ENCODE assay signal across 30 cellular contexts in the genomic region with DNA sequence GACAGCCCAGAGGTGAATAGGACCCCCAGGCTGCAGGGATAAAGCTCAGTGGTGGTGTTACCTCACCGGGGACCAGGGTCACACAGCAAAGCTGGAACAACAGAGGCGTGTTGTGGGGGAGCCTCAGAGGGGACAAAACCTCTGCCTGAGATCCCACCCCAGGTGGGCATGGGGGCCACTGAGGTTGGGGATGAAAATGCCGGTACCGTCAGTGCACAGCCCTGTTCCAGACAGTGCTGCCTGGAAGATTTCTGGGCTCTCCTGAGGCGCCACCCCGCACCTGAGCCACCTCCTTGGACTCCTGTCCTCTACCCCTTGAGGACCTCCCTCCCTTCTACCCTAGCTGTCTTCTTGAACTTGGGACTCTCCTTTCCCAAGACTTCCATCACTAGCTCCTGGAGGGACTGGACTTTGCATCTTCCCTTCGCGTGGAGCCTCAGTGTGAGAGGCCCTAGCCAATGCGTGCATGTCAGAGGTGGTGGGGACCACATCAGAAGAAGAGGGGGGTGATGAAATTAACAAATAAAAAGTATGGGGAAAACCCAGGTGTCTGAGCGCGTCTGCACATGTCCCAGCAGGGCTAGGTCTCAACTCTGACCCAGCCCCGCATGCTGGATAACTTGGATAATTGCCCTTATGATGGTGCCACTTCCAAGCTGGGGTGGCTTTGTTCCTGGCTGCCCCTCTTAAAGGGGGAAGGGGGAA. TPM values are rescaled to one million over a fixed set of nuclear protein-coding genes. Genes with fewer than 3 reads are reported as not detected.
DNase-seq lines count a peak whose midpoint lies in the region; ATAC-seq, FAIRE-seq and TF ChIP-seq lines count a peak whose summit lies in the region.
"Had no signal": no experiment of that assay in that cellular context is flagged by ENCODE, and none has a peak within 500 bp of the region (broad histone marks: within the 10 kb centered on the region; RNA-seq: fewer than 3 reads in every experiment).

No MANE protein-coding gene starts in this region.

- no peak for DNase-seq in activated CD4-positive, CD25-positive, alpha-beta regulatory T cell (lab: John Stamatoyannopoulos, UW)
- DNase-seq in HCT116 (ENCODE audit: low read depth, low spot score) (no peak), bronchial epithelial cell (ENCODE audit: low read depth) (peak; percentile 21), neuronal stem cell (ENCODE audit: low spot score) (no peak), DMS114 treated with DMSO at 0.1 percent for 48 hours (lab: John Stamatoyannopoulos, UW; ENCODE audit: unreplicated experiment) (no peak), NOMO-1 treated with dmso at 0.1 percent for 144 hours (lab: John Stamatoyannopoulos, UW; ENCODE audit: unreplicated experiment) (no peak)
- DNase-seq: activated CD4-positive, alpha-beta T cell treated with anti-CD3 and anti-CD28 coated beads for 48 hours; activated CD8-positive, alpha-beta memory T cell treated with anti-CD3 and anti-CD28 coated beads, Interleukin-2, amount 10 ng/mL, durations not matched to agents 7 days and 5 days; DMS79; effector memory CD8-positive, alpha-beta T cell; esophagus squamous epithelium; GOT3; hippocampal formation; left ventricle myocardium inferior; NCI-H1417 treated with DMSO at 0.1 percent for 48 hours; NCI-H2081 treated with DMSO at 0.1 percent for 48 hours; NCI-H510A treated with DMSO at 0.1 percent for 48 hours; sigmoid colon; upper lobe of right lung had no signal

- H2AK5ac ChIP-seq in neuronal stem cell (ENCODE audit: low read depth, low read length): no peak overlapping the region

- no peak overlapping the region for H3K27ac ChIP-seq in HCT116 (ENCODE audit: low read depth, low read length)
- H3K27ac ChIP-seq in neuronal stem cell (replicated peaks; ENCODE audit: low read length): no peak overlapping the region
- H3K27ac ChIP-seq: coronary artery, esophagus squamous epithelium, KMS-11, left ventricle myocardium inferior, sigmoid colon, SJSA1, upper lobe of right lung had no signal

- H2AFZ ChIP-seq in HCT116 (ENCODE audit: low read depth, low read length, poor library complexity, severe bottlenecking) (no peak overlapping the region), neuronal stem cell (ENCODE audit: low read length) (no peak overlapping the region)

- H3K9me3 ChIP-seq in HCT116 (ENCODE audit: control insufficient read depth in 1 of 2, insufficient read depth in 1 of 2, low read depth in 1 of 2, low read length in 2 of 2) (no peaks in the 10 kb centered on the region), neuronal stem cell (replicated peaks in 1 of 2; ENCODE audit: control insufficient read depth in 2 of 2, insufficient read depth in 1 of 2, low read depth in 1 of 2, low read length in 2 of 2) (peaks cover 2 to 9% of the 10 kb centered on the region in 2 donors)
- H3K9me3 ChIP-seq: esophagus squamous epithelium, left ventricle myocardium inferior, sigmoid colon, SJSA1, upper lobe of right lung had no signal

- no peak overlapping the region for H4K91ac ChIP-seq in neuronal stem cell (ENCODE audit: low read depth, low read length, poor library complexity)

- POLR2A ChIA-PET in HCT116 (lab: Charles Lee): no interaction called here

- peak overlapping the region; percentile 6 for H2BK5ac ChIP-seq in neuronal stem cell (ENCODE audit: low read length)

- TF ChIP-seq RAD21 in HCT116 (IDR thresholded peaks at IDR 0.05; ENCODE audit: low read depth): no peak

- no peak overlapping the region for H3K4me2 ChIP-seq in HCT116 (ENCODE audit: low read length)
- no peak overlapping the region for H3K4me2 ChIP-seq in neuronal stem cell (ENCODE audit: insufficient read depth, low read length, poor library complexity, severe bottlenecking)
- H3K4me2 ChIP-seq: KMS-11 had no signal

- H3K27me3 ChIP-seq in HCT116 (ENCODE audit: insufficient read depth, low read length): no peaks in the 10 kb centered on the region
- no peaks in the 10 kb centered on the region for H3K27me3 ChIP-seq in bronchial epithelial cell (ENCODE audit: control insufficient read depth, insufficient read depth, low read length)
- H3K27me3 ChIP-seq in neuronal stem cell (ENCODE audit: control insufficient read depth in 3 of 3, insufficient read depth in 3 of 3, low read depth in 1 of 3, low read length in 3 of 3): no peaks in the 10 kb centered on the region

- no peak for FAIRE-seq in bronchial epithelial cell (lab: Jason Lieb, UNC)
- FAIRE-seq: frontal cortex, HTR-8/SVneo had no signal

- peak overlapping the region; percentile 16 for H2BK12ac ChIP-seq in neuronal stem cell (ENCODE audit: low read length)

- WGBS in neuronal stem cell (ENCODE audit: extremely low coverage in 2 of 2, insufficient read length in 2 of 2, insufficient replicate concordance in 1 of 2), 2 donors: no CpG with 5 or more reads among the region's 12 CpGs

- TF ChIP-seq CTCF in HCT116 (IDR thresholded peaks at IDR 0.05 in 2 of 3, conservative IDR thresholded peaks at IDR 0.05 in 1 of 3; ENCODE audit: borderline replicate concordance in 1 of 3, insufficient read depth in 1 of 3, low read depth in 2 of 3, low read length in 2 of 3) (no peak), bronchial epithelial cell (IDR thresholded peaks at IDR 0.05; ENCODE audit: insufficient read depth, low read length, severe bottlenecking) (no peak)

- no peaks in the 10 kb centered on the region for H4K20me1 ChIP-seq in HCT116 (ENCODE audit: insufficient read depth)

- no peak overlapping the region for H3K4me3 ChIP-seq in HCT116 (replicated peaks in 1 of 2; ENCODE audit: low read depth in 1 of 2, low read length in 2 of 2)
- no peak overlapping the region for H3K4me3 ChIP-seq in bronchial epithelial cell (ENCODE audit: low read depth, low read length)
- H3K4me3 ChIP-seq in neuronal stem cell (ENCODE audit: low read length in 2 of 2): no peak overlapping the region
- H3K4me3 ChIP-seq: coronary artery, esophagus squamous epithelium, left ventricle myocardium inferior, sigmoid colon, SJSA1, upper lobe of right lung had no signal

- intact Hi-C loops in HCT116 (cut with micrococcal nuclease): no loop called here

- CTCF ChIA-PET in HCT116 (lab: Charles Lee): no interaction called here

- no TSS peak for BruUV-seq in HCT116 (replicated peaks; lab: Mats Ljungman, UMichigan)

- no peak for TF ChIP-seq POLR2A in HCT116 (IDR thresholded peaks at IDR 0.05; ENCODE audit: borderline replicate concordance, extremely low read depth, insufficient read depth, insufficient read length)

- H3K9ac ChIP-seq in HCT116 (ENCODE audit: low read length) (no peak overlapping the region), neuronal stem cell (ENCODE audit: low read depth, low read length, poor library complexity) (no peak overlapping the region)
- H3K9ac ChIP-seq: KMS-11 had no signal

- peaks cover 3% of the 10 kb centered on the region for H3K79me1 ChIP-seq in neuronal stem cell (ENCODE audit: low read depth, low read length)

- H3K14ac ChIP-seq in neuronal stem cell (ENCODE audit: low read length): no peak overlapping the region

- peak overlapping the region; percentile 12 for H3K18ac ChIP-seq in neuronal stem cell (ENCODE audit: low read length)

- H3K79me2 ChIP-seq in HCT116 (ENCODE audit: insufficient read depth, low read length): no peaks in the 10 kb centered on the region

- H3K4me1 ChIP-seq in HCT116 (ENCODE audit: control insufficient read depth in 1 of 2, insufficient read depth in 2 of 2, low read length in 2 of 2): no peaks in the 10 kb centered on the region
- peaks cover 0 to 9% of the 10 kb centered on the region in 2 donors for H3K4me1 ChIP-seq in neuronal stem cell (ENCODE audit: control insufficient read depth in 2 of 2, insufficient read depth in 1 of 2, low read depth in 1 of 2, low read length in 2 of 2)
- H3K4me1 ChIP-seq: left ventricle myocardium inferior, sigmoid colon, SJSA1, upper lobe of right lung had no signal

- H2BK120ac ChIP-seq in neuronal stem cell (ENCODE audit: low read depth, low read length): no peak overlapping the region

- no peak overlapping the region for H3K4ac ChIP-seq in neuronal stem cell (ENCODE audit: low read length)

- H3K9me2 ChIP-seq in HCT116 (ENCODE audit: insufficient read depth): no peaks in the 10 kb centered on the region

- H3K36me3 ChIP-seq in HCT116 (ENCODE audit: control insufficient read depth in 1 of 2, insufficient read depth in 2 of 2, low read length in 2 of 2) (no peaks in the 10 kb centered on the region), bronchial epithelial cell (ENCODE audit: control insufficient read depth, insufficient read depth, low read length) (peaks cover 2% of the 10 kb centered on the region), neuronal stem cell (replicated peaks in 1 of 2; ENCODE audit: control insufficient read depth in 2 of 2, insufficient read depth in 2 of 2, low read length in 2 of 2) (peaks cover 4 to 28% of the 10 kb centered on the region in 2 donors)
- H3K36me3 ChIP-seq: SJSA1, upper lobe of right lung had no signal

- ATAC-seq in activated CD4-positive, CD25-positive, alpha-beta regulatory T cell treated with anti-CD3 and anti-CD28 coated beads, Interleukin-2, amount 50 U/mL, for 24 hours: peak; percentile 41 to 46
- ATAC-seq in HCT116: 0 out of 2 replicates have a peak, but pooled peaks have one; percentile 18
- no peak for ATAC-seq in GM19023 (IDR thresholded peaks at IDR 0.05; ENCODE audit: unreplicated experiment)
- ATAC-seq: activated CD8-positive, alpha-beta memory T cell treated with anti-CD3 and anti-CD28 coated beads, Interleukin-2, amount 10 ng/mL, durations not matched to agents 7 days and 5 days; effector memory CD8-positive, alpha-beta T cell; Panc1; upper lobe of right lung had no signal

- RAD21 ChIA-PET in HCT116 (lab: Charles Lee; ENCODE audit: low non-redundant PET in 1 of 2, low total read pairs in 2 of 2, uncharacterized antibody in 2 of 2, unreplicated experiment in 2 of 2): interaction anchor here in 1 of 2 experiments (0.6 kb wide), 1 partner anchor 67 kb away, joined by 3 read pairs; no protein-coding TSS in a partner anchor

- H4K8ac ChIP-seq in neuronal stem cell (ENCODE audit: low read depth, low read length): no peak overlapping the region

- no peak overlapping the region for H3K23ac ChIP-seq in neuronal stem cell (ENCODE audit: low read depth, low read length, poor library complexity)

- H2BK15ac ChIP-seq in neuronal stem cell (ENCODE audit: low read length): no peak overlapping the region

TF ChIP-seq in HCT116, 20 proteins besides CTCF, POLR2A, EP300 and RAD21 (continues in another document):
- no peak for TF ChIP-seq SP1 (IDR thresholded peaks at IDR 0.05; ENCODE audit: low read depth)

RNA-seq across cellular contexts. Expression of a gene that starts 11.7 kb away (rescaled TPM):
- total RNA-seq in HCT116 (2021; ENCODE audit: unreplicated experiment) (13.9 TPM), bronchial epithelial cell (1.7 TPM in 1 of 2 replicates, not detected in the other)
- polyA plus RNA-seq in HCT116 (2012): 29.2 and 32.2 TPM in 2 replicates
- polyA plus RNA-seq in neuronal stem cell (2013, experiment 1 of 2): 41.6 TPM
- polyA plus RNA-seq in neuronal stem cell (2013, experiment 2 of 2): 43.2 TPM
- total RNA-seq: A673; activated CD8-positive, alpha-beta memory T cell treated with anti-CD3 and anti-CD28 coated beads, Interleukin-2, amount 10 ng/mL, durations not matched to agents 7 days and 5 days; activated T-helper 2 cell treated with anti-CD3 and anti-CD28 coated beads, Interferon-gamma antibody, Interleukin-2, Interleukin-4, amounts not matched to agents 10 μg/mL and 5 μg/mL and 100 μg/mL, durations not matched to agents 14 hours and 24 hours and 36 hours; frontal cortex; mononuclear cell; sigmoid colon; SJSA1 had no signal

RNA-seq across cellular contexts. Expression of a gene that starts 48.8 kb away (rescaled TPM):
- total RNA-seq in HCT116 (2021; ENCODE audit: unreplicated experiment): 11.3 TPM
- 12.1 and 13.5 TPM in 2 replicates for polyA plus RNA-seq in HCT116 (2012)
- total RNA-seq in bronchial epithelial cell: 7.6 and 8.6 TPM in 2 replicates
- polyA plus RNA-seq in neuronal stem cell (2013, experiment 1 of 2): 10.6 TPM
- polyA plus RNA-seq in neuronal stem cell (2013, experiment 2 of 2): 10.0 TPM

RNA-seq across cellular contexts. Expression of a gene that starts 52.9 kb away (rescaled TPM):
- total RNA-seq in HCT116 (2021; ENCODE audit: unreplicated experiment): 24.0 TPM
- polyA plus RNA-seq in HCT116 (2012): 12.0 and 13.1 TPM in 2 replicates
- total RNA-seq in bronchial epithelial cell: 7.1 and 14.0 TPM in 2 replicates
- 11.4 TPM for polyA plus RNA-seq in neuronal stem cell (2013, experiment 1 of 2)
- 12.1 TPM for polyA plus RNA-seq in neuronal stem cell (2013, experiment 2 of 2)
